In the genomic region with DNA sequence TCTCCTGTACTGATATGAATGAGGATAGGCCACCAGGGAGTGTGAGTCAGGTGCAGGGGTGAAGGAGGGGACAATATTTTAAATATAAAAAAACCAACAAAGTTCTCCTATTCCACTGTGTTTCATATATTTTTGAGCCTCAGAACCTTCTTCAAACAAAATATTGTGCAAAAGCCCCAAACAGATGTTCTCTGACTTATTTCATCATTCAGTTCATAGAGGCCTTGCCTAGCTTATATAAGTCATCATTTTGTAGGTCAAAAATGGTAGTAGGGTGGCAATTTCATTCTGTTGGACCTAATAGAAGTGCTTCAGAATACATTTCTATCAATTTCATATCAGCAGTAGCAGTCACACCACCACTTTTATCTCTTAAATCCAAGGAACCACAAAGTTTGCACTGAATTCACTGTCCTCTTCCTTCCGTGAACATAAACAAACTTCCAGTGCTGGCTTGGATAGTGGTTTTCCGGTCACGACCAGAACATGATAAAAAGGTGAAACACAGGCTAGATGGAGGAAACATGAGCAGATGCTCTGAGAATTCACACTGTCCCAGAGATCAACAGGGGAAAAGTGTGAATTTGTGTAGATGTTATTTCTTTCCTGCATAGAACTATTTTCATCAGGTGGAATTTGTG, we compare ENCODE assay signal across 1 cellular context.
A peak's percentile ranks its signal among the peaks of the same experiment; 100 is the strongest.
TF ChIP-seq lines count a peak whose summit lies in the region.

No MANE protein-coding gene starts in this region.

TF ChIP-seq in K562, 482 proteins besides CTCF, POLR2A, EP300 and RAD21 (continued from another document and continues in another):
- TF ChIP-seq, protein P1, sequence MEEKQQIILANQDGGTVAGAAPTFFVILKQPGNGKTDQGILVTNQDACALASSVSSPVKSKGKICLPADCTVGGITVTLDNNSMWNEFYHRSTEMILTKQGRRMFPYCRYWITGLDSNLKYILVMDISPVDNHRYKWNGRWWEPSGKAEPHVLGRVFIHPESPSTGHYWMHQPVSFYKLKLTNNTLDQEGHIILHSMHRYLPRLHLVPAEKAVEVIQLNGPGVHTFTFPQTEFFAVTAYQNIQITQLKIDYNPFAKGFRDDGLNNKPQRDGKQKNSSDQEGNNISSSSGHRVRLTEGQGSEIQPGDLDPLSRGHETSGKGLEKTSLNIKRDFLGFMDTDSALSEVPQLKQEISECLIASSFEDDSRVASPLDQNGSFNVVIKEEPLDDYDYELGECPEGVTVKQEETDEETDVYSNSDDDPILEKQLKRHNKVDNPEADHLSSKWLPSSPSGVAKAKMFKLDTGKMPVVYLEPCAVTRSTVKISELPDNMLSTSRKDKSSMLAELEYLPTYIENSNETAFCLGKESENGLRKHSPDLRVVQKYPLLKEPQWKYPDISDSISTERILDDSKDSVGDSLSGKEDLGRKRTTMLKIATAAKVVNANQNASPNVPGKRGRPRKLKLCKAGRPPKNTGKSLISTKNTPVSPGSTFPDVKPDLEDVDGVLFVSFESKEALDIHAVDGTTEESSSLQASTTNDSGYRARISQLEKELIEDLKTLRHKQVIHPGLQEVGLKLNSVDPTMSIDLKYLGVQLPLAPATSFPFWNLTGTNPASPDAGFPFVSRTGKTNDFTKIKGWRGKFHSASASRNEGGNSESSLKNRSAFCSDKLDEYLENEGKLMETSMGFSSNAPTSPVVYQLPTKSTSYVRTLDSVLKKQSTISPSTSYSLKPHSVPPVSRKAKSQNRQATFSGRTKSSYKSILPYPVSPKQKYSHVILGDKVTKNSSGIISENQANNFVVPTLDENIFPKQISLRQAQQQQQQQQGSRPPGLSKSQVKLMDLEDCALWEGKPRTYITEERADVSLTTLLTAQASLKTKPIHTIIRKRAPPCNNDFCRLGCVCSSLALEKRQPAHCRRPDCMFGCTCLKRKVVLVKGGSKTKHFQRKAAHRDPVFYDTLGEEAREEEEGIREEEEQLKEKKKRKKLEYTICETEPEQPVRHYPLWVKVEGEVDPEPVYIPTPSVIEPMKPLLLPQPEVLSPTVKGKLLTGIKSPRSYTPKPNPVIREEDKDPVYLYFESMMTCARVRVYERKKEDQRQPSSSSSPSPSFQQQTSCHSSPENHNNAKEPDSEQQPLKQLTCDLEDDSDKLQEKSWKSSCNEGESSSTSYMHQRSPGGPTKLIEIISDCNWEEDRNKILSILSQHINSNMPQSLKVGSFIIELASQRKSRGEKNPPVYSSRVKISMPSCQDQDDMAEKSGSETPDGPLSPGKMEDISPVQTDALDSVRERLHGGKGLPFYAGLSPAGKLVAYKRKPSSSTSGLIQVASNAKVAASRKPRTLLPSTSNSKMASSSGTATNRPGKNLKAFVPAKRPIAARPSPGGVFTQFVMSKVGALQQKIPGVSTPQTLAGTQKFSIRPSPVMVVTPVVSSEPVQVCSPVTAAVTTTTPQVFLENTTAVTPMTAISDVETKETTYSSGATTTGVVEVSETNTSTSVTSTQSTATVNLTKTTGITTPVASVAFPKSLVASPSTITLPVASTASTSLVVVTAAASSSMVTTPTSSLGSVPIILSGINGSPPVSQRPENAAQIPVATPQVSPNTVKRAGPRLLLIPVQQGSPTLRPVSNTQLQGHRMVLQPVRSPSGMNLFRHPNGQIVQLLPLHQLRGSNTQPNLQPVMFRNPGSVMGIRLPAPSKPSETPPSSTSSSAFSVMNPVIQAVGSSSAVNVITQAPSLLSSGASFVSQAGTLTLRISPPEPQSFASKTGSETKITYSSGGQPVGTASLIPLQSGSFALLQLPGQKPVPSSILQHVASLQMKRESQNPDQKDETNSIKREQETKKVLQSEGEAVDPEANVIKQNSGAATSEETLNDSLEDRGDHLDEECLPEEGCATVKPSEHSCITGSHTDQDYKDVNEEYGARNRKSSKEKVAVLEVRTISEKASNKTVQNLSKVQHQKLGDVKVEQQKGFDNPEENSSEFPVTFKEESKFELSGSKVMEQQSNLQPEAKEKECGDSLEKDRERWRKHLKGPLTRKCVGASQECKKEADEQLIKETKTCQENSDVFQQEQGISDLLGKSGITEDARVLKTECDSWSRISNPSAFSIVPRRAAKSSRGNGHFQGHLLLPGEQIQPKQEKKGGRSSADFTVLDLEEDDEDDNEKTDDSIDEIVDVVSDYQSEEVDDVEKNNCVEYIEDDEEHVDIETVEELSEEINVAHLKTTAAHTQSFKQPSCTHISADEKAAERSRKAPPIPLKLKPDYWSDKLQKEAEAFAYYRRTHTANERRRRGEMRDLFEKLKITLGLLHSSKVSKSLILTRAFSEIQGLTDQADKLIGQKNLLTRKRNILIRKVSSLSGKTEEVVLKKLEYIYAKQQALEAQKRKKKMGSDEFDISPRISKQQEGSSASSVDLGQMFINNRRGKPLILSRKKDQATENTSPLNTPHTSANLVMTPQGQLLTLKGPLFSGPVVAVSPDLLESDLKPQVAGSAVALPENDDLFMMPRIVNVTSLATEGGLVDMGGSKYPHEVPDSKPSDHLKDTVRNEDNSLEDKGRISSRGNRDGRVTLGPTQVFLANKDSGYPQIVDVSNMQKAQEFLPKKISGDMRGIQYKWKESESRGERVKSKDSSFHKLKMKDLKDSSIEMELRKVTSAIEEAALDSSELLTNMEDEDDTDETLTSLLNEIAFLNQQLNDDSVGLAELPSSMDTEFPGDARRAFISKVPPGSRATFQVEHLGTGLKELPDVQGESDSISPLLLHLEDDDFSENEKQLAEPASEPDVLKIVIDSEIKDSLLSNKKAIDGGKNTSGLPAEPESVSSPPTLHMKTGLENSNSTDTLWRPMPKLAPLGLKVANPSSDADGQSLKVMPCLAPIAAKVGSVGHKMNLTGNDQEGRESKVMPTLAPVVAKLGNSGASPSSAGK (IDR thresholded peaks at IDR 0.05): no peak
- TF ChIP-seq CHCHD3 (CRISPR knock-in tag; IDR thresholded peaks at IDR 0.05) (no peak), ATF7 (IDR thresholded peaks at IDR 0.05) (0 out of 2 replicates have a peak, but pooled peaks have one; percentile 26), ETV6 (IDR thresholded peaks at IDR 0.05; ENCODE audit: borderline replicate concordance in 1 of 2, low read depth in 2 of 2, low read length in 1 of 2) (peak in 1 of 2 experiments; percentile 55; a peak in 2 of 4 replicates), ETV6 (CRISPR knock-in tag; IDR thresholded peaks at IDR 0.05; ENCODE audit: borderline replicate concordance) (no peak), FOXK2 (conservative IDR thresholded peaks at IDR 0.05 in 1 of 2, IDR thresholded peaks at IDR 0.05 in 1 of 2; ENCODE audit: low read depth in 2 of 2) (0 out of 4 replicates have a peak, but pooled peaks have one; percentile 25 to 29), MBD2 (IDR thresholded peaks at IDR 0.05; ENCODE audit: borderline replicate concordance, low read depth) (0 out of 2 replicates have a peak, but pooled peaks have one; percentile 11), ZNF282 (CRISPR knock-in tag; IDR thresholded peaks at IDR 0.05) (no peak), JUND (IDR thresholded peaks at IDR 0.05; ENCODE audit: borderline replicate concordance, low read depth, low read length) (peak; percentile 30; the same call in 1 of the 2 replicates), JUND (tag; IDR thresholded peaks at IDR 0.05; ENCODE audit: borderline replicate concordance, low read depth, low read length) (no peak; the same call in 2 of the 3 replicates), LCOR (CRISPR knock-in tag; IDR thresholded peaks at IDR 0.05) (peak; percentile 49; the same call in 1 of the 2 replicates), NRF1 (conservative IDR thresholded peaks at IDR 0.05 in 1 of 2, IDR thresholded peaks at IDR 0.05 in 1 of 2) (no peak), ZNF644 (tag; IDR thresholded peaks at IDR 0.05; ENCODE audit: low read depth) (no peak), HMG20B (CRISPR knock-in tag; IDR thresholded peaks at IDR 0.05) (no peak), JUN (IDR thresholded peaks at IDR 0.05; ENCODE audit: borderline replicate concordance, low read depth, low read length) (no peak), JUN (CRISPR knock-in tag; IDR thresholded peaks at IDR 0.05; ENCODE audit: borderline replicate concordance) (no peak), MAFF (IDR thresholded peaks at IDR 0.05; ENCODE audit: low read length) (no peak), TEAD2 (tag; IDR thresholded peaks at IDR 0.05) (no peak), CCNT2 (IDR thresholded peaks at IDR 0.05; ENCODE audit: borderline replicate concordance, extremely low read depth, insufficient read length, low read depth, low read length) (peak; percentile 60), TBL1XR1 (IDR thresholded peaks at IDR 0.05; ENCODE audit: low read length in 2 of 2) (peak in 1 of 2 experiments; percentile 83; a peak in 2 of 4 replicates), CHD1 (IDR thresholded peaks at IDR 0.05; ENCODE audit: low read length) (no peak), NR3C1 (CRISPR knock-in tag; IDR thresholded peaks at IDR 0.05) (no peak)
- TF ChIP-seq, protein P2, sequence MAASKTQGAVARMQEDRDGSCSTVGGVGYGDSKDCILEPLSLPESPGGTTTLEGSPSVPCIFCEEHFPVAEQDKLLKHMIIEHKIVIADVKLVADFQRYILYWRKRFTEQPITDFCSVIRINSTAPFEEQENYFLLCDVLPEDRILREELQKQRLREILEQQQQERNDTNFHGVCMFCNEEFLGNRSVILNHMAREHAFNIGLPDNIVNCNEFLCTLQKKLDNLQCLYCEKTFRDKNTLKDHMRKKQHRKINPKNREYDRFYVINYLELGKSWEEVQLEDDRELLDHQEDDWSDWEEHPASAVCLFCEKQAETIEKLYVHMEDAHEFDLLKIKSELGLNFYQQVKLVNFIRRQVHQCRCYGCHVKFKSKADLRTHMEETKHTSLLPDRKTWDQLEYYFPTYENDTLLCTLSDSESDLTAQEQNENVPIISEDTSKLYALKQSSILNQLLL (CRISPR knock-in tag; IDR thresholded peaks at IDR 0.05; ENCODE audit: borderline replicate concordance): no peak
- TF ChIP-seq, protein P3, sequence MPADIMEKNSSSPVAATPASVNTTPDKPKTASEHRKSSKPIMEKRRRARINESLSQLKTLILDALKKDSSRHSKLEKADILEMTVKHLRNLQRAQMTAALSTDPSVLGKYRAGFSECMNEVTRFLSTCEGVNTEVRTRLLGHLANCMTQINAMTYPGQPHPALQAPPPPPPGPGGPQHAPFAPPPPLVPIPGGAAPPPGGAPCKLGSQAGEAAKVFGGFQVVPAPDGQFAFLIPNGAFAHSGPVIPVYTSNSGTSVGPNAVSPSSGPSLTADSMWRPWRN (IDR thresholded peaks at IDR 0.05; ENCODE audit: low read depth): peak; percentile 62; the same call in 1 of the 2 replicates
- TF ChIP-seq, protein P4, sequence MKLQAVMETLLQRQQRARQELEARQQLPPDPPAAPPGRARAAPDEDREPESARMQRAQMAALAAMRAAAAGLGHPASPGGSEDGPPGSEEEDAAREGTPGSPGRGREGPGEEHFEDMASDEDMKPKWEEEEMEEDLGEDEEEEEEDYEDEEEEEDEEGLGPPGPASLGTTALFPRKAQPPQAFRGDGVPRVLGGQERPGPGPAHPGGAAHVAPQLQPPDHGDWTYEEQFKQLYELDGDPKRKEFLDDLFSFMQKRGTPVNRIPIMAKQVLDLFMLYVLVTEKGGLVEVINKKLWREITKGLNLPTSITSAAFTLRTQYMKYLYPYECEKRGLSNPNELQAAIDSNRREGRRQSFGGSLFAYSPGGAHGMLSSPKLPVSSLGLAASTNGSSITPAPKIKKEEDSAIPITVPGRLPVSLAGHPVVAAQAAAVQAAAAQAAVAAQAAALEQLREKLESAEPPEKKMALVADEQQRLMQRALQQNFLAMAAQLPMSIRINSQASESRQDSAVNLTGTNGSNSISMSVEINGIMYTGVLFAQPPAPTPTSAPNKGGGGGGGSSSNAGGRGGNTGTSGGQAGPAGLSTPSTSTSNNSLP (IDR thresholded peaks at IDR 0.05; ENCODE audit: borderline replicate concordance, low read depth, low read length): peak; percentile 26; the same call in 1 of the 2 replicates
- TF ChIP-seq, protein P5, sequence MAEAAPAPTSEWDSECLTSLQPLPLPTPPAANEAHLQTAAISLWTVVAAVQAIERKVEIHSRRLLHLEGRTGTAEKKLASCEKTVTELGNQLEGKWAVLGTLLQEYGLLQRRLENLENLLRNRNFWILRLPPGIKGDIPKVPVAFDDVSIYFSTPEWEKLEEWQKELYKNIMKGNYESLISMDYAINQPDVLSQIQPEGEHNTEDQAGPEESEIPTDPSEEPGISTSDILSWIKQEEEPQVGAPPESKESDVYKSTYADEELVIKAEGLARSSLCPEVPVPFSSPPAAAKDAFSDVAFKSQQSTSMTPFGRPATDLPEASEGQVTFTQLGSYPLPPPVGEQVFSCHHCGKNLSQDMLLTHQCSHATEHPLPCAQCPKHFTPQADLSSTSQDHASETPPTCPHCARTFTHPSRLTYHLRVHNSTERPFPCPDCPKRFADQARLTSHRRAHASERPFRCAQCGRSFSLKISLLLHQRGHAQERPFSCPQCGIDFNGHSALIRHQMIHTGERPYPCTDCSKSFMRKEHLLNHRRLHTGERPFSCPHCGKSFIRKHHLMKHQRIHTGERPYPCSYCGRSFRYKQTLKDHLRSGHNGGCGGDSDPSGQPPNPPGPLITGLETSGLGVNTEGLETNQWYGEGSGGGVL (CRISPR knock-in tag; IDR thresholded peaks at IDR 0.05): no peak
- TF ChIP-seq, protein P6, sequence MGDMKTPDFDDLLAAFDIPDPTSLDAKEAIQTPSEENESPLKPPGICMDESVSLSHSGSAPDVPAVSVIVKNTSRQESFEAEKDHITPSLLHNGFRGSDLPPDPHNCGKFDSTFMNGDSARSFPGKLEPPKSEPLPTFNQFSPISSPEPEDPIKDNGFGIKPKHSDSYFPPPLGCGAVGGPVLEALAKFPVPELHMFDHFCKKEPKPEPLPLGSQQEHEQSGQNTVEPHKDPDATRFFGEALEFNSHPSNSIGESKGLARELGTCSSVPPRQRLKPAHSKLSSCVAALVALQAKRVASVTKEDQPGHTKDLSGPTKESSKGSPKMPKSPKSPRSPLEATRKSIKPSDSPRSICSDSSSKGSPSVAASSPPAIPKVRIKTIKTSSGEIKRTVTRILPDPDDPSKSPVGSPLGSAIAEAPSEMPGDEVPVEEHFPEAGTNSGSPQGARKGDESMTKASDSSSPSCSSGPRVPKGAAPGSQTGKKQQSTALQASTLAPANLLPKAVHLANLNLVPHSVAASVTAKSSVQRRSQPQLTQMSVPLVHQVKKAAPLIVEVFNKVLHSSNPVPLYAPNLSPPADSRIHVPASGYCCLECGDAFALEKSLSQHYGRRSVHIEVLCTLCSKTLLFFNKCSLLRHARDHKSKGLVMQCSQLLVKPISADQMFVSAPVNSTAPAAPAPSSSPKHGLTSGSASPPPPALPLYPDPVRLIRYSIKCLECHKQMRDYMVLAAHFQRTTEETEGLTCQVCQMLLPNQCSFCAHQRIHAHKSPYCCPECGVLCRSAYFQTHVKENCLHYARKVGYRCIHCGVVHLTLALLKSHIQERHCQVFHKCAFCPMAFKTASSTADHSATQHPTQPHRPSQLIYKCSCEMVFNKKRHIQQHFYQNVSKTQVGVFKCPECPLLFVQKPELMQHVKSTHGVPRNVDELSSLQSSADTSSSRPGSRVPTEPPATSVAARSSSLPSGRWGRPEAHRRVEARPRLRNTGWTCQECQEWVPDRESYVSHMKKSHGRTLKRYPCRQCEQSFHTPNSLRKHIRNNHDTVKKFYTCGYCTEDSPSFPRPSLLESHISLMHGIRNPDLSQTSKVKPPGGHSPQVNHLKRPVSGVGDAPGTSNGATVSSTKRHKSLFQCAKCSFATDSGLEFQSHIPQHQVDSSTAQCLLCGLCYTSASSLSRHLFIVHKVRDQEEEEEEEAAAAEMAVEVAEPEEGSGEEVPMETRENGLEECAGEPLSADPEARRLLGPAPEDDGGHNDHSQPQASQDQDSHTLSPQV (IDR thresholded peaks at IDR 0.05): peak; percentile 20; the same call in 1 of the 2 replicates
- TF ChIP-seq, protein P7, sequence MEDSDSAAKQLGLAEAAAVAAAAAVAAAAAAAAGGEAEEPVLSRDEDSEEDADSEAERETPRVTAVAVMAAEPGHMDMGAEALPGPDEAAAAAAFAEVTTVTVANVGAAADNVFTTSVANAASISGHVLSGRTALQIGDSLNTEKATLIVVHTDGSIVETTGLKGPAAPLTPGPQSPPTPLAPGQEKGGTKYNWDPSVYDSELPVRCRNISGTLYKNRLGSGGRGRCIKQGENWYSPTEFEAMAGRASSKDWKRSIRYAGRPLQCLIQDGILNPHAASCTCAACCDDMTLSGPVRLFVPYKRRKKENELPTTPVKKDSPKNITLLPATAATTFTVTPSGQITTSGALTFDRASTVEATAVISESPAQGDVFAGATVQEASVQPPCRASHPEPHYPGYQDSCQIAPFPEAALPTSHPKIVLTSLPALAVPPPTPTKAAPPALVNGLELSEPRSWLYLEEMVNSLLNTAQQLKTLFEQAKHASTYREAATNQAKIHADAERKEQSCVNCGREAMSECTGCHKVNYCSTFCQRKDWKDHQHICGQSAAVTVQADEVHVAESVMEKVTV (CRISPR knock-in tag; IDR thresholded peaks at IDR 0.05): 0 out of 2 replicates have a peak, but pooled peaks have one; percentile 6
